ENCODE assay signal across 27 cellular contexts in the genomic region with DNA sequence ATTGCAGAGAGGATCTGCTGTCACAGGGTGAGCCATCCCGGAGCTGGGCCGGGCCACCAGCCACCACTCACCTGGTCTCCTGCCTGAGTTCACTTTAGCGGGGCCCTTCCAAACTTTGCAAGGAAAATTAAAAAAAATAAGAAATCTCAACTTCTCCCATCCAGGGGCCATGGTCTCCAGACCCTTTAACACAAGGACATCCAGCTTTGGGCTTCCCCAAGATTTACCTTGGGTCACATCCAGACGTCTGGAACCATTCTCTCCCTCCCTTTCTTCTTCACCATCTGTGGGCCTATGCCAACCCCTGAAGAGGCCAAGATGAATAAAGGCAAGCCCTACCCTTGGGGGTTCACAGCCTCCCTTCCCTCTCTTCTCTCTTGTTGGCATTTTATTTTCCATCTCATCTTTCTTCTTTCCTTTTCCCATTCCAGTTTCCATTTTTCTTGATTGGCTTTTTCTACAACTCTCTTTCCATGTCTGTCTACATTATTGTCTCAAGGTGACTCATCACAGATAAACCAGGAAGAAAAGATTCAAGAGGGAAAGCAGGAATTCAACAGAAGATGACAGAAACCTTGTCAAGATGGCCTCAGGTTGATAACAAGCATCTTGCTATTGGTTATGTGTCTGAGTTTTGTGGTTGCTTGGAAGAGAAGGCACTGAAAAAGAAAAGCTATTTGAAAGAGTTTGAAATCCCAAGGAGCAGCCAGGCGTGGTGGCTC. TPM values are rescaled to one million over a fixed set of nuclear protein-coding genes. Genes with fewer than 3 reads are reported as not detected.
DNase-seq lines count a peak whose midpoint lies in the region; ATAC-seq, FAIRE-seq and TF ChIP-seq lines count a peak whose summit lies in the region.
"Had no signal": no experiment of that assay in that cellular context is flagged by ENCODE, and none has a peak within 500 bp of the region (broad histone marks: within the 10 kb centered on the region; RNA-seq: fewer than 3 reads in every experiment).

No MANE protein-coding gene starts in this region.

- 84% methylated on average over 5 of the region's 5 CpGs for WGBS in A549 (ENCODE audit: missing lambda C conversion rate)
- WGBS in GM23248 (ENCODE audit: low coverage in 1 of 2, low lambda C conversion rate in 2 of 2, missing lambda C conversion rate in 2 of 2), 2 experiments: 65 to 76% methylated on average over 5 of the region's 5 CpGs

- 0 out of 3 replicates have a peak overlapping the region, but pooled peaks have one; percentile 3 for H3K4me2 ChIP-seq in A549
- no peak overlapping the region for H3K4me2 ChIP-seq in GM23248 (ENCODE audit: unreplicated experiment)

- H3K9me3 ChIP-seq in A549 (0 out of 3 replicates have a peak, but pooled peaks cover 3% of the 10 kb centered on the region), GM23248 (ENCODE audit: low read depth) (no peaks in the 10 kb centered on the region)
- H3K9me3 ChIP-seq: adrenal gland, breast epithelium, Caco-2, gastrocnemius medialis had no signal

- H3K27ac ChIP-seq in A549: peak overlapping the region; percentile 7 to 81; a peak in 5 of 6 replicates
- no peak overlapping the region for H3K27ac ChIP-seq in GM23248
- H3K27ac ChIP-seq: adrenal gland, breast epithelium, coronary artery, gastrocnemius medialis had no signal

- no peaks in the 10 kb centered on the region for H3K36me3 Mint-ChIP-seq in stimulated activated naive B cell treated with anti-CD40 and anti-IgM and Interleukin-4, amounts not matched to agents 10 μg/mL and 1 μg/mL and 100 μg/mL, for 72 hours

- peaks cover 8 to 13% of the 10 kb centered on the region in 2 donors for H3K4me1 Mint-ChIP-seq in stimulated activated naive B cell treated with anti-CD40 and anti-IgM and Interleukin-4, amounts not matched to agents 10 μg/mL and 1 μg/mL and 100 μg/mL, for 72 hours
- H3K4me1 Mint-ChIP-seq: endodermal cell had no signal

- TF ChIP-seq CTCF in A549 (IDR thresholded peaks at IDR 0.05) (no peak), GM13976 (IDR thresholded peaks at IDR 0.05; ENCODE audit: borderline replicate concordance, control extremely low read depth, extremely low read depth, insufficient read depth, missing control alignments) (no peak)

- peaks cover 57% of the 10 kb centered on the region for H3F3A ChIP-seq in GM23248 (ENCODE audit: insufficient read depth)

- H2AFZ ChIP-seq in GM23248: no peak overlapping the region

- H3K36me3 ChIP-seq in GM23248 (ENCODE audit: low read depth): peaks cover 7% of the 10 kb centered on the region; the same call in 1 of the 2 replicates
- H3K36me3 ChIP-seq: adrenal gland, breast epithelium, gastrocnemius medialis had no signal

- TF ChIP-seq POLR2A in A549 (IDR thresholded peaks at IDR 0.05; ENCODE audit: low read length): no peak

- no peak for TF ChIP-seq RAD21 in A549 (conservative IDR thresholded peaks at IDR 0.05 in 1 of 2, IDR thresholded peaks at IDR 0.05 in 1 of 2)

- no peaks in the 10 kb centered on the region for H3K9me3 Mint-ChIP-seq in stimulated activated naive B cell treated with anti-CD40 and anti-IgM and Interleukin-4, amounts not matched to agents 10 μg/mL and 1 μg/mL and 100 μg/mL, for 72 hours
- H3K9me3 Mint-ChIP-seq: activated T-cell treated with anti-CD3 and anti-CD28 coated beads, Interleukin-2, amount 50 U/mL, for 24 hours had no signal

- in situ Hi-C loops in GM23248 (cut with MboI) (no loop called here), GM13976 (cut with MboI; ENCODE audit: low sequenced_read_pairs, unreplicated experiment) (no loop called here)

- H3K79me2 ChIP-seq in GM23248 (ENCODE audit: insufficient read depth): peaks cover 81% of the 10 kb centered on the region

- CTCF ChIA-PET in A549 (lab: Yijun Ruan, JAX): interaction anchor here (0.6 to 3.8 kb wide), 20 partner anchors 8 to 543 kb away, joined by 3 to 20 read pairs (median 4); no protein-coding TSS in a partner anchor

- DNase-seq in A549 (ENCODE audit: low read depth in 1 of 2, low spot score in 1 of 2) (peak in 1 of 2 experiments; percentile 24), GM23248 (peak; percentile 41), ecto neural progenitor cell (ENCODE audit: low spot score) (peak; percentile 14), posterior vena cava (ENCODE audit: low spot score) (peak; percentile 49), dedifferentiated amniotic fluid mesenchymal stem cell (ENCODE audit: extremely low spot score) (no peak), pons (ENCODE audit: low spot score) (no peak), GM13976 (ENCODE audit: low spot score) (no peak)
- no peak for DNase-seq in stimulated activated naive B cell treated with anti-CD40 and anti-IgM and Interleukin-4, amounts not matched to agents 10 μg/mL and 1 μg/mL and 100 μg/mL, for 72 hours
- DNase-seq: activated naive CD4-positive, alpha-beta T cell; C1 segment of cervical spinal cord; Caco-2; endodermal cell; gastrocnemius medialis; hippocampal formation; Karpas-422; midbrain; NCI-H1436; NCI-H226; nucleus accumbens; stimulated activated CD4-positive, alpha-beta T cell treated with anti-CD3 and anti-CD28 coated beads, Interleukin-2, amount 100 ng/mL, for 48 hours; substantia nigra had no signal

- H3K4me1 ChIP-seq in A549: peaks cover 33% of the 10 kb centered on the region
- H3K4me1 ChIP-seq in GM23248 (ENCODE audit: insufficient read depth): peaks cover 29% of the 10 kb centered on the region
- H3K4me1 ChIP-seq: Caco-2, gastrocnemius medialis had no signal

- POLR2A ChIA-PET in A549 (lab: Yijun Ruan, JAX): no interaction called here

- H3K4me3 ChIP-seq in A549 (no peak overlapping the region), GM23248 (no peak overlapping the region)
- H3K4me3 ChIP-seq: adrenal gland, breast epithelium, coronary artery, gastrocnemius medialis had no signal

- intact Hi-C loops in posterior vena cava (cut with DNase I): loop anchor here in 1 of 2 donors (5.0 kb wide), 1 partner anchor 80 kb away; no protein-coding TSS in a partner anchor

- no peak overlapping the region for H3K9ac ChIP-seq in GM23248

- no peak for ATAC-seq in A549
- ATAC-seq in stimulated activated naive B cell treated with anti-CD40 and anti-IgM and Interleukin-4, amounts not matched to agents 10 μg/mL and 1 μg/mL and 100 μg/mL, for 72 hours (replicated peaks): no peak

- no peak for FAIRE-seq in A549 (lab: Jason Lieb, UNC)

- H3K4me3 Mint-ChIP-seq in stimulated activated naive B cell treated with anti-CD40 and anti-IgM and Interleukin-4, amounts not matched to agents 10 μg/mL and 1 μg/mL and 100 μg/mL, for 72 hours: no peak overlapping the region
- H3K4me3 Mint-ChIP-seq: activated CD8-positive, alpha-beta T cell treated with anti-CD3 and anti-CD28 coated beads, Interleukin-2, amount 10 ng/mL, durations not matched to agents 7 days and 5 days; activated T-cell treated with anti-CD3 and anti-CD28 coated beads, Interleukin-2, amount 50 U/mL, for 24 hours; endodermal cell; naive thymus-derived CD4-positive, alpha-beta T cell had no signal

- H3K9me2 ChIP-seq in GM23248 (ENCODE audit: insufficient read depth): no peaks in the 10 kb centered on the region

- H4K20me1 ChIP-seq in GM23248 (ENCODE audit: insufficient read depth): no peaks in the 10 kb centered on the region; the same call in 1 of the 2 replicates

- no peaks in the 10 kb centered on the region for H3K27me3 ChIP-seq in GM23248 (replicated peaks; ENCODE audit: insufficient read depth)
- H3K27me3 ChIP-seq: adrenal gland, breast epithelium, gastrocnemius medialis had no signal

- TF ChIP-seq EP300 in A549 (IDR thresholded peaks at IDR 0.05): no peak

- no peak overlapping the region for H3K27ac Mint-ChIP-seq in stimulated activated naive B cell treated with anti-CD40 and anti-IgM and Interleukin-4, amounts not matched to agents 10 μg/mL and 1 μg/mL and 100 μg/mL, for 72 hours
- H3K27ac Mint-ChIP-seq: activated CD8-positive, alpha-beta T cell treated with anti-CD3 and anti-CD28 coated beads, Interleukin-2, amount 10 ng/mL, durations not matched to agents 7 days and 5 days; activated T-cell treated with anti-CD3 and anti-CD28 coated beads, Interleukin-2, amount 50 U/mL, for 24 hours; endodermal cell; naive thymus-derived CD4-positive, alpha-beta T cell had no signal

- peaks cover 0 to 4% of the 10 kb centered on the region in 2 donors for H3K27me3 Mint-ChIP-seq in stimulated activated naive B cell treated with anti-CD40 and anti-IgM and Interleukin-4, amounts not matched to agents 10 μg/mL and 1 μg/mL and 100 μg/mL, for 72 hours
- H3K27me3 Mint-ChIP-seq: activated T-cell treated with anti-CD3 and anti-CD28 coated beads, Interleukin-2, amount 50 U/mL, for 24 hours; naive thymus-derived CD4-positive, alpha-beta T cell had no signal

TF ChIP-seq in A549, 52 proteins besides CTCF, POLR2A, EP300 and RAD21:
- TF ChIP-seq PHF8 (IDR thresholded peaks at IDR 0.05; ENCODE audit: borderline replicate concordance, low read depth): no peak
- no peak for TF ChIP-seq ZC3H11A (IDR thresholded peaks at IDR 0.05)
- TF ChIP-seq POLR2AphosphoS2 (conservative IDR thresholded peaks at IDR 0.05; ENCODE audit: low read length): no peak
- no peak for TF ChIP-seq FOSL2 (IDR thresholded peaks at IDR 0.05)
- TF ChIP-seq FOSL2 (CRISPR knock-in tag; IDR thresholded peaks at IDR 0.05): peak; percentile 63; the same call in 1 of the 2 replicates
- TF ChIP-seq JUNB (IDR thresholded peaks at IDR 0.05): no peak

RNA-seq across cellular contexts. Expression of a gene that starts 49.5 kb away (rescaled TPM):
- polyA plus RNA-seq in A549 (2011; rRNA removed) (8.3 and 13.2 TPM in 2 replicates), A549 (2017; fragmentation: RNase III; extraction: RNeasy Plus Mini Kit Qiagen cat#74134 plus additional on column Dnase treatment) (10.1 to 22.0 TPM (median 17.2 TPM) in 3 replicates), GM23248 (2016; fragmentation: Nextera tagmentation; extraction: Ambion mirVana) (312 TPM in 2 replicates)
- polyA plus RNA-seq in A549 (2012; cell fraction: cytosol; rRNA removed): 3.6 and 5.5 TPM in 2 replicates
- polyA plus RNA-seq in A549 (2012; cell fraction: nucleus; rRNA removed): 14.2 and 15.0 TPM in 2 replicates
- polyA minus RNA-seq in A549 (2011; rRNA and poly(A)+ RNA removed): 19.0 and 22.2 TPM in 2 replicates
- 352 and 408 TPM in 2 replicates for total RNA-seq in GM23248 (2014; rRNA removed; shearing (Covaris generic))
- total RNA-seq in posterior vena cava: 10 to 100 TPM; 23.1 to 62.5 TPM

Comparison
In these comparisons a context has a peak if more than half of its experiments do, and no peak if none do; other contexts are left out.
1. DNase-seq: peak in GM23248 (single experiment), ecto neural progenitor cell (single experiment) and posterior vena cava (single experiment); none in stimulated activated naive B cell treated with anti-CD40 and anti-IgM and Interleukin-4, amounts not matched to agents 10 μg/mL and 1 μg/mL and 100 μg/mL, for 72 hours (single experiment), dedifferentiated amniotic fluid mesenchymal stem cell (single experiment), pons (single experiment) and GM13976 (single experiment).